Comparison of ENCODE assay signal across 1 cellular context in genomic region chr2:29398384-29399237, GRCh38.
TF ChIP-seq lines count a peak whose summit lies in the region.

No MANE protein-coding gene starts in this region.

TF ChIP-seq in SK-N-SH, 30 proteins besides CTCF, POLR2A, EP300 and RAD21 (continued from another document):
- no peak for TF ChIP-seq ZBTB33 (IDR thresholded peaks at IDR 0.05; ENCODE audit: borderline replicate concordance, low read depth)
- TF ChIP-seq CHD2 (IDR thresholded peaks at IDR 0.05; ENCODE audit: low read length, partially characterized antibody) = peak; percentile 10
- peak; percentile 24; the same call in 1 of the 2 replicates for TF ChIP-seq MXI1 (IDR thresholded peaks at IDR 0.05; ENCODE audit: low read depth, low read length)
